ENCODE assay signal across 6 cellular contexts in the genomic region with DNA sequence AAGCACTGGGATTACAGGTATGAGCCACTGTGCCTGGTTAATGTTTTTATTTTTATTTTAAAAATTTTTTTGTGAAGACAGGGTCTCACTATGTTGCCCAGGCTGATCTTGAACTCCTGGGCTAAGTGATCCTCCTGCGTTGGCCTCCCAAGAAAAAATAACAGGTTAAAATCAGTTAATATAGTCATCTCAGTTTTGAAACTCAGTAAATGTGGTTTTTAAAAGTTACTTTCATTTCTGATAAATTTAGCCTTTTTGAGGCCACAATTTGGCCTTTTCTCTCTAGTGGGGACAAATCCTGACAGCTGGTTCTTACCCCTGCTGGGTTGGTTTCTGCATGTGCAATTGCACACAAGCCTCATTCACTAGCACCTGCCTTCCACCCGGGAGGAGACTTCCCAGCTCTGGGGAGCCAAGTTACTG. TPM values are rescaled to one million over a fixed set of nuclear protein-coding genes. Genes with fewer than 3 reads are reported as not detected.
DNase-seq lines count a peak whose midpoint lies in the region; ATAC-seq lines count a peak whose summit lies in the region.

No MANE protein-coding gene starts in this region.

- no peaks in the 10 kb centered on the region for H3K27me3 Mint-ChIP-seq in activated naive CD4-positive, alpha-beta T cell treated with anti-CD3 and anti-CD28 coated beads for 36 hours (ENCODE audit: low read depth)

- H3K4me3 Mint-ChIP-seq in activated naive CD4-positive, alpha-beta T cell treated with anti-CD3 and anti-CD28 coated beads for 36 hours: no peak overlapping the region

- peaks cover 57% of the 10 kb centered on the region for H3K36me3 Mint-ChIP-seq in activated naive CD4-positive, alpha-beta T cell treated with anti-CD3 and anti-CD28 coated beads for 36 hours (ENCODE audit: low read depth)

- H3K4me1 Mint-ChIP-seq in activated naive CD4-positive, alpha-beta T cell treated with anti-CD3 and anti-CD28 coated beads for 36 hours (ENCODE audit: low read depth): peaks cover 59% of the 10 kb centered on the region

- H3K27ac Mint-ChIP-seq in activated naive CD4-positive, alpha-beta T cell treated with anti-CD3 and anti-CD28 coated beads for 36 hours: peak overlapping the region; percentile 100

- intact Hi-C loops in activated naive CD4-positive, alpha-beta T cell treated with anti-CD3 and anti-CD28 coated beads for 36 hours (cut with micrococcal nuclease): loop anchor here (1.0 to 10.0 kb wide), 5 partner anchors 8 to 281 kb away; a partner anchor contains a TSS

- CTCF ChIA-PET in activated naive CD4-positive, alpha-beta T cell treated with anti-CD3 and anti-CD28 coated beads for 36 hours (lab: Charles Lee): interaction anchor here (0.7 to 8.7 kb wide), 14 partner anchors 8 to 130 kb away, joined by 3 to 244 read pairs (median 6); a partner anchor contains a TSS

- no peaks in the 10 kb centered on the region for H3K9me3 Mint-ChIP-seq in activated naive CD4-positive, alpha-beta T cell treated with anti-CD3 and anti-CD28 coated beads for 36 hours

- peak overlapping the region; percentile 76 for H3K27ac ChIP-seq in substantia nigra (ENCODE audit: low read depth, low read length, poor library complexity, severe bottlenecking)

- peak; percentile 64 for ATAC-seq in HG03342 (IDR thresholded peaks at IDR 0.05; ENCODE audit: unreplicated experiment)

- peak; percentile 59 for DNase-seq in activated naive CD4-positive, alpha-beta T cell treated with anti-CD3 and anti-CD28 coated beads for 36 hours
- DNase-seq in activated naive CD4-positive, alpha-beta T cell (lab: John Stamatoyannopoulos, UW): no peak
- DNase-seq in substantia nigra (lab: John Stamatoyannopoulos, UW) (no peak), NOMO-1 (lab: John Stamatoyannopoulos, UW; ENCODE audit: unreplicated experiment in 2 of 2) (no peak), inferior parietal cortex (ENCODE audit: extremely low spot score) (no peak)

RNA-seq across cellular contexts. Expression of a gene that starts 13.3 kb away (rescaled TPM):
- 100 to 1,000 TPM; 135 TPM for total RNA-seq in activated naive CD4-positive, alpha-beta T cell treated with anti-CD3 and anti-CD28 coated beads for 36 hours

RNA-seq across cellular contexts. Expression of a gene that starts 15.9 kb away (rescaled TPM):
- total RNA-seq in activated naive CD4-positive, alpha-beta T cell treated with anti-CD3 and anti-CD28 coated beads for 36 hours: 1 to 10 TPM; 3.4 to 4.0 TPM

RNA-seq across cellular contexts. Expression of a gene that starts 21.7 kb away (rescaled TPM):
- total RNA-seq in activated naive CD4-positive, alpha-beta T cell treated with anti-CD3 and anti-CD28 coated beads for 36 hours: 1 to 10 TPM; 3.7 to 4.2 TPM

RNA-seq across cellular contexts. Expression of a gene that starts 32.2 kb away (rescaled TPM):
- 10 to 100 TPM; 69.1 to 73.5 TPM for total RNA-seq in activated naive CD4-positive, alpha-beta T cell treated with anti-CD3 and anti-CD28 coated beads for 36 hours

RNA-seq across cellular contexts. Expression of a gene that starts 56.5 kb away (rescaled TPM):
- 10 to 100 TPM; 77.1 to 83.4 TPM for total RNA-seq in activated naive CD4-positive, alpha-beta T cell treated with anti-CD3 and anti-CD28 coated beads for 36 hours
